In genomic region chr7:116557901-116558300, GRCh38 we compare ENCODE assay signal across 15 cellular contexts. TPM values are rescaled to one million over a fixed set of nuclear protein-coding genes. Genes with fewer than 3 reads are reported as not detected.
"Had no signal": no experiment of that assay in that cellular context is flagged by ENCODE, and none has a peak within 500 bp of the region (broad histone marks: within the 10 kb centered on the region; RNA-seq: fewer than 3 reads in every experiment).

No MANE protein-coding gene starts in this region.

- DNase-seq: activated CD4-positive, alpha-beta T cell treated with anti-CD3 and anti-CD28 coated beads for 4 hours; activated CD8-positive, alpha-beta memory T cell treated with anti-CD3 and anti-CD28 coated beads, Interleukin-2, amount 50 U/mL, for 48 hours; activated CD8-positive, alpha-beta T cell treated with anti-CD3 and anti-CD28 coated beads for 36 hours; activated naive CD4-positive, alpha-beta T cell treated with Interleukin-2 at 50 U/mL for 16 hours; erythroblast; glutamatergic neuron; nucleus accumbens; right lobe of liver; stimulated activated CD4-positive, alpha-beta T cell treated with anti-CD3 and anti-CD28 coated beads, Interleukin-2, amount 100 ng/mL, for 24 hours; stimulated activated naive CD4-positive, alpha-beta T cell; testis had no signal

- H3K27me3 ChIP-seq: right lobe of liver, testis had no signal

- H3K27ac ChIP-seq: right lobe of liver had no signal

- ATAC-seq: activated CD8-positive, alpha-beta T cell treated with anti-CD3 and anti-CD28 coated beads for 36 hours; natural killer cell treated with Interleukin-12 subunit alpha and Interleukin-12 subunit beta and Interleukin-15 and Interleukin-18, amount 100 ng/mL, for 72 hours; right lobe of liver; SK-N-SH treated with all-trans-retinoic acid at 6 μM for 48 hours had no signal

- H3K4me3 ChIP-seq: right lobe of liver, testis had no signal

- H3K4me1 ChIP-seq: right lobe of liver had no signal

- H3K36me3 ChIP-seq: right lobe of liver had no signal

- H3K9me3 ChIP-seq: right lobe of liver, testis had no signal

RNA-seq across cellular contexts. Expression of gene CAV1, which starts 33.1 kb away (rescaled TPM):
- total RNA-seq: natural killer cell treated with Interleukin-12 subunit alpha and Interleukin-12 subunit beta and Interleukin-15 and Interleukin-18, amount 100 ng/mL, for 72 hours had no signal

RNA-seq across cellular contexts. Expression of gene CAV2, which starts 58.4 kb away (rescaled TPM):
- total RNA-seq: activated CD8-positive, alpha-beta T cell treated with anti-CD3 and anti-CD28 coated beads for 36 hours; activated T-helper 1 cell treated with anti-CD3 and anti-CD28 coated beads, Interleukin-12 subunit alpha, Interleukin-12 subunit beta, Interleukin-2, Interleukin-4 antibody, amounts not matched to agents 30 ng/mL and 10 ng/mL and 1 ng/mL, durations not matched to agents 14 hours and 24 hours and 36 hours; natural killer cell treated with Interleukin-12 subunit alpha and Interleukin-12 subunit beta and Interleukin-15 and Interleukin-18, amount 100 ng/mL, for 72 hours; T-helper 1 cell treated with Interleukin-12 subunit alpha and Interleukin-12 subunit beta and Interleukin-4 antibody, amounts not matched to agents 30 ng/mL and 1 ng/mL, for 36 hours had no signal
